In the genomic region with DNA sequence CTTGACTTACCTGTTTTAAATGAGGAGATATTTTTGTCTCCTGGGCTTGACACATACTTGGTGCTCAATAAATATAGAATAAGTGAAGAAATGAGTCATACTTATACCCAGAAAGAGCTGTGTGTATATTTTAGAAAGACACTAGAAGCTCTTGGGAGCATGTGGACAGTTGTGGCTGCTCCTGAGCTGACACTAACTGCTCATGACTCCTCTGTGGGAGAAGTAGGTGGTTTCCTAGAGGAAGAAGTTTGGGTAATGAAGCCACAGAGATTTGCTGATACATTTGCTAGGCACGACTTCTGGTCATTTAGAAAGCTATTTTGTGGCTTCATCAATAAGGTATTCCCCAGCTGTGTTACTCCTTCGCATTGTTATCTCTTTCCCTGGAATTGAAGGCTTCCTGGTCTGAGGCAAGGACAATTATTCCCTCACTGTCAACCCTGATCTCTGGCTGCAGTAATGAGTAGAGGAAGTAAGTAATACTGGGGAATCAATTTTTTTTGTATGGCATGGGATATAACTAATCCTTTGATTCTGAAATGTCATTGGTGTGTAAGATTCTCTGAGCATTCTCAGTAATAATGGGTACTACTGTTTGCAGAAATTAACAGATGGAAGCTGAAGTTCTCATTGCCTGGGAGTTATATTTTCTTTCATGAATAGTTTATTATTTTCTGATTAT, we compare ENCODE assay signal across 8 cellular contexts.
DNase-seq lines count a peak whose midpoint lies in the region; ATAC-seq and TF ChIP-seq lines count a peak whose summit lies in the region.

No MANE protein-coding gene starts in this region.

- H3K4me3 ChIP-seq in epithelial cell of esophagus (ENCODE audit: low read length), result no peak overlapping the region

- H3K9me3 Mint-ChIP-seq in activated T-cell treated with anti-CD3 and anti-CD28 coated beads, Interleukin-2, amount 50 U/mL, for 4 hours, result no peaks in the 10 kb centered on the region

- peaks cover 1% of the 10 kb centered on the region for H3K4me1 Mint-ChIP-seq in activated T-cell treated with anti-CD3 and anti-CD28 coated beads, Interleukin-2, amount 50 U/mL, for 4 hours (ENCODE audit: low read depth)

- ATAC-seq in GM21381 (IDR thresholded peaks at IDR 0.05; ENCODE audit: unreplicated experiment) (peak; percentile 93), HG03442 (IDR thresholded peaks at IDR 0.05; ENCODE audit: unreplicated experiment) (peak; percentile 95)
- no peak for ATAC-seq in activated T-cell treated with anti-CD3 and anti-CD28 coated beads, Interleukin-2, amount 50 U/mL, for 4 hours

- no peaks in the 10 kb centered on the region for H3K36me3 Mint-ChIP-seq in activated T-cell treated with anti-CD3 and anti-CD28 coated beads, Interleukin-2, amount 50 U/mL, for 4 hours (ENCODE audit: insufficient read depth)

- DNase-seq in GM03348 (ENCODE audit: low spot score) (peak; percentile 39), epithelial cell of esophagus (ENCODE audit: low read depth) (peak; percentile 44), NAMALWA (ENCODE audit: low spot score) (no peak), iPS-NIHi11 (ENCODE audit: low spot score) (no peak)
- no peak for DNase-seq in effector CD4-positive, alpha-beta T cell
- no peak for DNase-seq in activated T-cell treated with anti-CD3 and anti-CD28 coated beads, Interleukin-2, amount 50 U/mL, for 4 hours

- no peak overlapping the region for H3K4me3 Mint-ChIP-seq in activated T-cell treated with anti-CD3 and anti-CD28 coated beads, Interleukin-2, amount 50 U/mL, for 4 hours

- TF ChIP-seq CTCF in epithelial cell of esophagus (IDR thresholded peaks at IDR 0.05; ENCODE audit: insufficient read depth, low read depth, low read length, missing control alignments), result no peak

- no peaks in the 10 kb centered on the region for H3K27me3 Mint-ChIP-seq in activated T-cell treated with anti-CD3 and anti-CD28 coated beads, Interleukin-2, amount 50 U/mL, for 4 hours (ENCODE audit: low read depth)

Comparison
In these comparisons a context has a peak if more than half of its experiments do, and no peak if none do; other contexts are left out.
1. DNase-seq: peak in GM03348 (single experiment) and epithelial cell of esophagus (single experiment); none in NAMALWA (single experiment), effector CD4-positive, alpha-beta T cell (single experiment), iPS-NIHi11 (single experiment) and activated T-cell treated with anti-CD3 and anti-CD28 coated beads, Interleukin-2, amount 50 U/mL, for 4 hours (single experiment).
2. ATAC-seq: peak in GM21381 (single experiment) and HG03442 (single experiment); none in activated T-cell treated with anti-CD3 and anti-CD28 coated beads, Interleukin-2, amount 50 U/mL, for 4 hours (0 of 2).